ENCODE assay signal across 29 cellular contexts in the genomic region with DNA sequence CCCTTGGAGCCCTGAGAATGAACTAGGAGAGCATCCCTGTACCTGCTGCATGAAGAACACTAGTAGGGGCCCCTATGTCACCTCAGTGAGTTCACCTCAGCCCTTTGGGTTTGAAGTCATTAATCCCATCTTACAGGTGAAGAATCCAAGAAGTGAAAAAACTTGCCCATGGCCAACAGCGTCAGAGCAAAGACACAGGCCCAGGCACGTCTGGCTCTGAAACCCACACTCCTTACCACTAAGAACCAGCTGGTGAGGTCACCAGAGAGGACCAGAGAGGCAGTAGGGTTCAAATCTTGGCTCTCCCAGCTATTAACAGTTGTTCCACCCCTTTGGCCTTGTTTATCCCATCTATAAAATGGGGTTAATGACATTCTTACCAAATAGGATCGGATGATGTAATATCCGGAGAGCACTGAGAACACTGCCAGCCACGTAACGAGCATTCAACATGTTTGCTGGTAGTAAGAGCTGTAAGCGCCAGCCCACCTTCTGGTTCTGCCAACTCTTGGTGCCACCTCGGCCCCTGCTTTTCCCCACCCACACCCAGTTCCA. TPM values are rescaled to one million over a fixed set of nuclear protein-coding genes. Genes with fewer than 3 reads are reported as not detected.
"Had no signal": no experiment of that assay in that cellular context is flagged by ENCODE, and none has a peak within 500 bp of the region (broad histone marks: within the 10 kb centered on the region; RNA-seq: fewer than 3 reads in every experiment).

No MANE protein-coding gene starts in this region.

- H3K4me2 ChIP-seq: neural progenitor cell had no signal

- H3K36me3 Mint-ChIP-seq: naive thymus-derived CD4-positive, alpha-beta T cell had no signal

- H3K27me3 ChIP-seq: ovary, sigmoid colon, stomach, thyroid gland, vagina had no signal

- H2AFZ ChIP-seq: neural progenitor cell had no signal

- FAIRE-seq: endothelial cell of umbilical vein, frontal cortex, kidney had no signal

- H3K4me3 Mint-ChIP-seq: mesothelial cell of epicardium; naive thymus-derived CD4-positive, alpha-beta T cell; nephron; neural progenitor cell; stimulated activated effector memory CD8-positive, alpha-beta T cell treated with anti-CD3 and anti-CD28 coated beads, Interleukin-12 subunit alpha, Interleukin-12 subunit beta, amount 100 ng/mL, for 72 hours had no signal

- H3K27ac Mint-ChIP-seq: mesothelial cell of epicardium; nephron; stimulated activated effector memory CD8-positive, alpha-beta T cell treated with anti-CD3 and anti-CD28 coated beads, Interleukin-12 subunit alpha, Interleukin-12 subunit beta, amount 100 ng/mL, for 72 hours had no signal

- H3K4me1 Mint-ChIP-seq: nephron had no signal

- H3K36me3 ChIP-seq: esophagus squamous epithelium, neural progenitor cell, ovary, sigmoid colon, stomach, thyroid gland, vagina had no signal

- H3K9me3 ChIP-seq: ovary, thyroid gland, vagina had no signal

- DNase-seq: effector memory CD4-positive, alpha-beta T cell; esophagus squamous epithelium; kidney; mesenchymal stem cell; naive thymus-derived CD4-positive, alpha-beta T cell; nucleus accumbens; ovary; right cardiac atrium; sigmoid colon; stimulated activated naive CD4-positive, alpha-beta T cell treated with Interleukin-2 at 50 U/mL for 16 hours; stomach; thyroid gland; trophoblast cell had no signal

- H3K4me3 ChIP-seq: coronary artery, esophagus squamous epithelium, lung, mucosa of descending colon, neural progenitor cell, ovary, psoas muscle, sigmoid colon, stomach, thyroid gland, vagina had no signal

- H3K9ac ChIP-seq: neural progenitor cell had no signal

- H3K9me3 Mint-ChIP-seq: stimulated activated effector memory CD8-positive, alpha-beta T cell treated with anti-CD3 and anti-CD28 coated beads, Interleukin-12 subunit alpha, Interleukin-12 subunit beta, amount 100 ng/mL, for 72 hours had no signal

- H3K27ac ChIP-seq: coronary artery, esophagus squamous epithelium, neural progenitor cell, ovary, psoas muscle, sigmoid colon, stomach, thyroid gland had no signal

- ATAC-seq: left lobe of liver; mucosa of descending colon; naive thymus-derived CD4-positive, alpha-beta T cell; psoas muscle; right cardiac atrium; stimulated activated effector memory CD8-positive, alpha-beta T cell treated with anti-CD3 and anti-CD28 coated beads, Interleukin-12 subunit alpha, Interleukin-12 subunit beta, amount 100 ng/mL, for 72 hours had no signal

RNA-seq across cellular contexts. Expression of a gene that starts 8.8 kb away (rescaled TPM):
- total RNA-seq: esophagus squamous epithelium, left lobe of liver, psoas muscle, renal cortical epithelial cell, right cardiac atrium, subcutaneous adipose tissue, ureter had no signal
- polyA plus RNA-seq: liver; naive thymus-derived CD4-positive, alpha-beta T cell; stomach had no signal

RNA-seq across cellular contexts. Expression of a gene that starts 43.0 kb away (rescaled TPM):
- total RNA-seq: mesothelial cell of epicardium, renal cortical epithelial cell had no signal
